ENCODE assay signal across 12 cellular contexts in the genomic region with DNA sequence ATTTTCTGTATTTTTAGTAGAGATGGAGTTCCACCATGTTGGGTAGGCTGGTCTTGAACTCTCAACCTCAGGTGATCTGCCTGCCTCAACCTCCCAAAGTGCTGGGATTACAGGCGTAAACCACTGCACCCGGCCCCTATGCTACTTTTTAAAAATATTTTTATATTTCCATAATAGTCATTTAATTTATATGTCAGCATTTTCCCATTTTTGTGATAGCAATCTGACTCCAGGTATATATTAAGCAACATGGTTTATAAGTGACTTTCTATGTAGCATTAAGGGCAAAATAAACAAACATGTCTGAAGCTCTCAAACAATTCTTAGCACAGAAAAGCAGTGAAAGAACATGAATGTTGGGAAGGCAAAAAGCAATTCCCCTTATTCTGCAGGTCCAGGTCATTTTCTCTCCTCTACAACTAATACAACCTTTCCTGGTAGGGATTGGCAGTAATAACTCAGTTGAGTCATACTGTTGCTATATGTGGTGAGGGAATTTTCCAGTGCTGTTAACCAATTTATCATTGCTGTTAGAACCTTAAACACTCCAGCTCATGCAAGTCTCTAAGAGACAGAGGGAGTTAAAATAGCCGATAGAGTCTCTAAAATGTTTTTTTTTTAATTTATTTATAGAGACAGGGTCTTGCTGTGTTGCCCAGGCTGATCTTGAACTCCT. TPM values are rescaled to one million over a fixed set of nuclear protein-coding genes. Genes with fewer than 3 reads are reported as not detected.
DNase-seq lines count a peak whose midpoint lies in the region; ATAC-seq and TF ChIP-seq lines count a peak whose summit lies in the region.
"Had no signal": no experiment of that assay in that cellular context is flagged by ENCODE, and none has a peak within 500 bp of the region (broad histone marks: within the 10 kb centered on the region; RNA-seq: fewer than 3 reads in every experiment).

No MANE protein-coding gene starts in this region.

- CTCF ChIA-PET in CD4-positive, alpha-beta T cell (lab: Charles Lee) = no interaction called here
- CTCF ChIA-PET in Calu3 (lab: Charles Lee) = no interaction called here

- no peaks in the 10 kb centered on the region for H3K27me3 ChIP-seq in tibial artery
- H3K27me3 ChIP-seq in CD4-positive, alpha-beta T cell (ENCODE audit: control insufficient read depth, insufficient read depth, low read length) = no peaks in the 10 kb centered on the region

- DNase-seq in amniotic epithelial cell (ENCODE audit: low read depth) (peak; percentile 90), iris pigment epithelial cell (ENCODE audit: low read depth) (peak; percentile 84), tibial artery (no peak), Calu3 (no peak)
- no peak for DNase-seq in CD4-positive, alpha-beta T cell
- DNase-seq in effector memory CD8-positive, alpha-beta T cell = no peak
- DNase-seq: effector CD8-positive, alpha-beta T cell; left cardiac atrium; NCI-H1092 treated with DMSO at 0.1 percent for 48 hours had no signal

- H3K27ac Mint-ChIP-seq in CD4-positive, alpha-beta T cell = no peak overlapping the region
- no peak overlapping the region for H3K27ac Mint-ChIP-seq in effector memory CD8-positive, alpha-beta T cell
- no peak overlapping the region for H3K27ac Mint-ChIP-seq in Calu3 (ENCODE audit: unreplicated experiment)

- BruUV-seq in Calu3 (replicated peaks; lab: Mats Ljungman, UMichigan) = no TSS peak

- POLR2A ChIA-PET in CD4-positive, alpha-beta T cell (lab: Charles Lee) = no interaction called here

- TF ChIP-seq CTCF in 22Rv1 (IDR thresholded peaks at IDR 0.05) (no peak), tibial artery (IDR thresholded peaks at IDR 0.05) (no peak), Calu3 (IDR thresholded peaks at IDR 0.05; ENCODE audit: unreplicated experiment) (no peak)
- no peak for TF ChIP-seq CTCF in CD4-positive, alpha-beta T cell (IDR thresholded peaks at IDR 0.05)

- peaks cover 0 to 75% (median 34%) of the 10 kb centered on the region in 4 donors for H3K4me1 ChIP-seq in tibial artery
- H3K4me1 ChIP-seq: prostate gland had no signal

- intact Hi-C loops in tibial artery (cut with DNase I; ENCODE audit: low total_unique reads) (no loop called here), Calu3 (cut with micrococcal nuclease; ENCODE audit: unreplicated experiment) (no loop called here)
- intact Hi-C loops in CD4-positive, alpha-beta T cell (cut with DNase I, micrococcal nuclease) = no loop called here

- H3K4me3 ChIP-seq in tibial artery = no peak overlapping the region
- H3K4me3 ChIP-seq: prostate gland had no signal

- no peaks in the 10 kb centered on the region for H3K9me3 Mint-ChIP-seq in CD4-positive, alpha-beta T cell
- no peaks in the 10 kb centered on the region for H3K9me3 Mint-ChIP-seq in effector memory CD8-positive, alpha-beta T cell
- H3K9me3 Mint-ChIP-seq in Calu3 (ENCODE audit: low read depth, unreplicated experiment) = no peaks in the 10 kb centered on the region

- H3K27ac ChIP-seq in 22Rv1 (peak overlapping the region; percentile 77), tibial artery (peak overlapping the region in 1 of 2 donors; percentile 71)
- H3K27ac ChIP-seq in CD4-positive, alpha-beta T cell (ENCODE audit: low read depth, low read length) = no peak overlapping the region
- H3K27ac ChIP-seq: prostate gland had no signal

- peaks cover 16% of the 10 kb centered on the region for H3K36me3 Mint-ChIP-seq in CD4-positive, alpha-beta T cell (ENCODE audit: low read depth)
- H3K36me3 Mint-ChIP-seq in effector memory CD8-positive, alpha-beta T cell (ENCODE audit: insufficient read depth) = peaks cover 3% of the 10 kb centered on the region
- no peaks in the 10 kb centered on the region for H3K36me3 Mint-ChIP-seq in Calu3 (ENCODE audit: insufficient read depth, unreplicated experiment)

- H3K9me3 ChIP-seq in tibial artery = no peaks in the 10 kb centered on the region
- H3K9me3 ChIP-seq in CD4-positive, alpha-beta T cell (ENCODE audit: control insufficient read depth, low read length) = no peaks in the 10 kb centered on the region
- H3K9me3 ChIP-seq: prostate gland had no signal

- peak; percentile 30 for ATAC-seq in GM19463 (IDR thresholded peaks at IDR 0.05; ENCODE audit: unreplicated experiment)
- ATAC-seq in CD4-positive, alpha-beta T cell (ENCODE audit: poor library complexity) = no peak
- ATAC-seq in effector memory CD8-positive, alpha-beta T cell (replicated peaks) = no peak

- no peak overlapping the region for H3K4me3 Mint-ChIP-seq in CD4-positive, alpha-beta T cell
- H3K4me3 Mint-ChIP-seq in effector memory CD8-positive, alpha-beta T cell = no peak overlapping the region
- no peak overlapping the region for H3K4me3 Mint-ChIP-seq in Calu3 (ENCODE audit: low read depth, unreplicated experiment)

- no peaks in the 10 kb centered on the region for H3K4me1 Mint-ChIP-seq in CD4-positive, alpha-beta T cell (ENCODE audit: low read depth)
- peaks cover 0 to 2% of the 10 kb centered on the region in 2 donors for H3K4me1 Mint-ChIP-seq in effector memory CD8-positive, alpha-beta T cell (ENCODE audit: low read depth in 2 of 2)
- peaks cover 13% of the 10 kb centered on the region for H3K4me1 Mint-ChIP-seq in Calu3 (ENCODE audit: low read depth, unreplicated experiment)

- no peaks in the 10 kb centered on the region for H3K27me3 Mint-ChIP-seq in CD4-positive, alpha-beta T cell
- H3K27me3 Mint-ChIP-seq in effector memory CD8-positive, alpha-beta T cell = no peaks in the 10 kb centered on the region
- H3K27me3 Mint-ChIP-seq in Calu3 (ENCODE audit: unreplicated experiment) = no peaks in the 10 kb centered on the region

- H3K36me3 ChIP-seq in tibial artery = peaks cover 0 to 9% (median 0%) of the 10 kb centered on the region in 3 donors
- H3K36me3 ChIP-seq: prostate gland had no signal

RNA-seq across cellular contexts. Expression of gene SMIM14, which starts 24.0 kb away (rescaled TPM):
- total RNA-seq in CD4-positive, alpha-beta T cell = 1 to 10 TPM; 2.0 to 3.1 TPM
- 19.5 and 22.2 TPM in 2 replicates for total RNA-seq in Calu3 (2022)

Comparison
In these comparisons a context has a peak if more than half of its experiments do, and no peak if none do; other contexts are left out.
1. DNase-seq: peak in amniotic epithelial cell (single experiment) and iris pigment epithelial cell (single experiment); none in tibial artery (0 of 2), CD4-positive, alpha-beta T cell (0 of 10), effector memory CD8-positive, alpha-beta T cell (0 of 3) and Calu3 (single experiment).